In genomic region chr5:71455427-71456361, GRCh38 we compare ENCODE assay signal across 1 cellular context.
TF ChIP-seq lines count a peak whose summit lies in the region.

BDP1 (plus strand) TSS chr5:71455651; CDS start chr5:71455878, 227 bp downstream.

TF ChIP-seq in A549, 52 proteins besides CTCF, POLR2A, EP300 and RAD21 (continued from another document):
- TF ChIP-seq REST (IDR thresholded peaks at IDR 0.05): no peak; the same call in 1 of the 2 replicates
- no peak for TF ChIP-seq MAZ (IDR thresholded peaks at IDR 0.05; ENCODE audit: borderline replicate concordance, low read depth, low read length)
- TF ChIP-seq E2F6 (IDR thresholded peaks at IDR 0.05; ENCODE audit: borderline replicate concordance, low read depth): 0 out of 2 replicates have a peak, but pooled peaks have one; percentile 41
- TF ChIP-seq HOXA7 (CRISPR knock-in tag; IDR thresholded peaks at IDR 0.05): no peak
- TF ChIP-seq CBX2 (IDR thresholded peaks at IDR 0.05; ENCODE audit: borderline replicate concordance, low read depth): no peak
- TF ChIP-seq RFX5 (IDR thresholded peaks at IDR 0.05): no peak
- no peak for TF ChIP-seq CHD2 (IDR thresholded peaks at IDR 0.05; ENCODE audit: low read length, partially characterized antibody)
- peak; percentile 83; the same call in 1 of the 2 replicates for TF ChIP-seq TFCP2L1 (CRISPR knock-in tag; IDR thresholded peaks at IDR 0.05)
- TF ChIP-seq SREBF2 (IDR thresholded peaks at IDR 0.05): no peak
- TF ChIP-seq JUN (IDR thresholded peaks at IDR 0.05): peak; percentile 32 to 91; a peak in 3 of 5 replicates
- no peak for TF ChIP-seq FOSB (CRISPR knock-in tag; IDR thresholded peaks at IDR 0.05)
- no peak for TF ChIP-seq ESRRA (IDR thresholded peaks at IDR 0.05; ENCODE audit: borderline replicate concordance, low read length)
- TF ChIP-seq HMGXB4 (CRISPR knock-in tag; IDR thresholded peaks at IDR 0.05; ENCODE audit: borderline replicate concordance): no peak
- TF ChIP-seq CHD4 (IDR thresholded peaks at IDR 0.05; ENCODE audit: borderline replicate concordance): no peak
- no peak for TF ChIP-seq EHMT2 (IDR thresholded peaks at IDR 0.05; ENCODE audit: low read depth)
- TF ChIP-seq RCOR1 (IDR thresholded peaks at IDR 0.05; ENCODE audit: low read depth, low read length): no peak
- no peak for TF ChIP-seq SMC3 (IDR thresholded peaks at IDR 0.05)
- no peak for TF ChIP-seq NPAS2 (CRISPR knock-in tag; IDR thresholded peaks at IDR 0.05; ENCODE audit: borderline replicate concordance)
- no peak for TF ChIP-seq NR3C1 (IDR thresholded peaks at IDR 0.05)
- peak; percentile 88 to 98 for TF ChIP-seq CEBPB (IDR thresholded peaks at IDR 0.05)
- TF ChIP-seq PHF8 (IDR thresholded peaks at IDR 0.05; ENCODE audit: borderline replicate concordance, low read depth): peak; percentile 98
- no peak for TF ChIP-seq RARB (CRISPR knock-in tag; IDR thresholded peaks at IDR 0.05)
- TF ChIP-seq ZC3H11A (IDR thresholded peaks at IDR 0.05): no peak
- peak; percentile 86 for TF ChIP-seq MAX (IDR thresholded peaks at IDR 0.05)
